2 cellular contexts compared by ENCODE assay signal in genomic region chr7:123625254-123625653, GRCh38.
TF ChIP-seq lines count a peak whose summit lies in the region.

No MANE protein-coding gene starts in this region.

TF ChIP-seq in IMR-90, 13 proteins besides CTCF, POLR2A, EP300 and RAD21:
- TF ChIP-seq NFE2L2 (IDR thresholded peaks at IDR 0.05; ENCODE audit: low read depth, low read length) (no peak), CEBPB (IDR thresholded peaks at IDR 0.05; ENCODE audit: low read depth, low read length) (peak; percentile 63)

TF ChIP-seq in H1, 55 proteins besides CTCF, POLR2A, EP300 and RAD21:
- TF ChIP-seq SP2 (IDR thresholded peaks at IDR 0.05; ENCODE audit: low read length) (no peak), GTF2F1 (IDR thresholded peaks at IDR 0.05; ENCODE audit: borderline replicate concordance, low read depth, low read length) (no peak), HDAC2 (IDR thresholded peaks at IDR 0.05; ENCODE audit: borderline replicate concordance in 1 of 2, low read depth in 2 of 2, low read length in 2 of 2) (no peak), TBP (IDR thresholded peaks at IDR 0.05; ENCODE audit: low read depth, low read length) (no peak), HDAC6 (IDR thresholded peaks at IDR 0.05; ENCODE audit: low read depth, low read length) (no peak), EGR1 (IDR thresholded peaks at IDR 0.05; ENCODE audit: borderline replicate concordance, low read depth, low read length) (no peak), SRF (IDR thresholded peaks at IDR 0.05; ENCODE audit: low read depth, low read length) (no peak), SP4 (IDR thresholded peaks at IDR 0.05; ENCODE audit: low read length) (no peak), RBBP5 (IDR thresholded peaks at IDR 0.05; ENCODE audit: borderline replicate concordance, low read depth, low read length) (no peak), CBX5 (IDR thresholded peaks at IDR 0.05; ENCODE audit: low read depth, low read length) (no peak), SUZ12 (IDR thresholded peaks at IDR 0.05; ENCODE audit: low read length) (no peak), JUN (IDR thresholded peaks at IDR 0.05; ENCODE audit: low read depth, low read length) (no peak), KDM1A (IDR thresholded peaks at IDR 0.05; ENCODE audit: borderline replicate concordance, low read length) (no peak), ZNF274 (IDR thresholded peaks at IDR 0.05; ENCODE audit: borderline replicate concordance, extremely low read depth, low read length) (no peak), MAX (IDR thresholded peaks at IDR 0.05) (no peak), TAF7 (optimal IDR thresholded peaks at IDR 0.05; ENCODE audit: borderline replicate concordance, low read depth, low read length) (no peak)
